19 cellular contexts compared by ENCODE assay signal in genomic region chr7:30837581-30837980, GRCh38.
DNase-seq lines count a peak whose midpoint lies in the region; ATAC-seq and TF ChIP-seq lines count a peak whose summit lies in the region.
"Had no signal": no experiment of that assay in that cellular context is flagged by ENCODE, and none has a peak within 500 bp of the region (broad histone marks: within the 10 kb centered on the region; RNA-seq: fewer than 3 reads in every experiment).

No MANE protein-coding gene starts in this region.

- H3K27me3 Mint-ChIP-seq in type B pancreatic cell = no peaks in the 10 kb centered on the region
- H3K27me3 Mint-ChIP-seq: CD4-positive, alpha-beta T cell had no signal

- H2BK5ac ChIP-seq in trophoblast cell (ENCODE audit: low read depth, low read length, poor library complexity) = no peak overlapping the region

- H3K79me2 ChIP-seq in trophoblast cell (ENCODE audit: control insufficient read depth, insufficient read depth, low read length, poor library complexity) = no peaks in the 10 kb centered on the region

- no peak overlapping the region for H4K91ac ChIP-seq in trophoblast cell (ENCODE audit: low read depth, low read length)

- no peak overlapping the region for H3K4me3 ChIP-seq in trophoblast cell (ENCODE audit: low read depth, low read length)
- H3K4me3 ChIP-seq: A549, GM12878 had no signal

- no peak overlapping the region for H3K9ac ChIP-seq in trophoblast cell (ENCODE audit: low read length)

- H2BK12ac ChIP-seq in trophoblast cell (ENCODE audit: low read length) = no peak overlapping the region

- no peak overlapping the region for H3K4me2 ChIP-seq in trophoblast cell (ENCODE audit: low read length)
- H3K4me2 ChIP-seq: A549 had no signal

- peak; percentile 32 for DNase-seq in activated CD8-positive, alpha-beta memory T cell treated with anti-CD3 and anti-CD28 coated beads for 24 hours
- no peak for DNase-seq in activated CD8-positive, alpha-beta memory T cell treated with anti-CD3 and anti-CD28 coated beads, Interleukin-2, amount 50 U/mL, for 4 hours
- DNase-seq in left lobe of liver (ENCODE audit: low spot score) (peak; percentile 7), type B pancreatic cell (ENCODE audit: extremely low spot score, unreplicated experiment) (peak; percentile 16), NCI-H2029 (lab: John Stamatoyannopoulos, UW) (no peak), trophoblast cell (no peak)
- DNase-seq in stimulated activated CD4-positive, alpha-beta T cell treated with anti-CD3 and anti-CD28 coated beads, Interleukin-4, amount 100 ng/mL, for 24 hours = no peak
- DNase-seq: AML-193; CD4-positive, alpha-beta T cell; DMS153; DMS79; GF-D8; GOT3; H7 had no signal

- H3K27me3 ChIP-seq in trophoblast cell (ENCODE audit: insufficient read depth, low read length) = no peaks in the 10 kb centered on the region

- peaks cover 2 to 3% of the 10 kb centered on the region in 2 experiments for H3K36me3 ChIP-seq in trophoblast cell (ENCODE audit: control insufficient read depth in 1 of 2, insufficient read depth in 2 of 2, low read length in 2 of 2)

- H3K27ac Mint-ChIP-seq in type B pancreatic cell = no peak overlapping the region
- H3K27ac Mint-ChIP-seq: CD4-positive, alpha-beta T cell had no signal

- no peak overlapping the region for H3K23ac ChIP-seq in trophoblast cell (ENCODE audit: low read length)

- H3K27ac ChIP-seq in trophoblast cell (ENCODE audit: low read depth, low read length) = no peak overlapping the region
- H3K27ac ChIP-seq: 22Rv1, A549, C4-2B had no signal

- no peaks in the 10 kb centered on the region for H3K9me3 Mint-ChIP-seq in type B pancreatic cell

- no peak overlapping the region for H3K4me3 Mint-ChIP-seq in type B pancreatic cell
- H3K4me3 Mint-ChIP-seq: CD4-positive, alpha-beta T cell had no signal

- no peak overlapping the region for H2AFZ ChIP-seq in trophoblast cell (ENCODE audit: insufficient read depth, low read length, poor library complexity)

- WGBS in trophoblast cell (ENCODE audit: extremely low coverage, insufficient coverage, insufficient read length) = no CpG with 5 or more reads among the region's 4 CpGs

- H3K4ac ChIP-seq in trophoblast cell (ENCODE audit: low read depth, low read length) = no peak overlapping the region

- H3K36me3 Mint-ChIP-seq in type B pancreatic cell = peaks cover 30% of the 10 kb centered on the region

- H3K4me1 ChIP-seq in trophoblast cell (ENCODE audit: control insufficient read depth in 1 of 2, insufficient read depth in 2 of 2, low read length in 2 of 2) = peaks cover 5 to 9% of the 10 kb centered on the region in 2 experiments
- H3K4me1 ChIP-seq: A549 had no signal

- no peak overlapping the region for H3K14ac ChIP-seq in trophoblast cell (ENCODE audit: low read length)

- no peak overlapping the region for H4K8ac ChIP-seq in trophoblast cell (ENCODE audit: low read depth, low read length)

- TF ChIP-seq CTCF in type B pancreatic cell (conservative IDR thresholded peaks at IDR 0.05) = no peak

- no peak overlapping the region for H3K18ac ChIP-seq in trophoblast cell (ENCODE audit: low read length)

- H3K79me1 ChIP-seq in trophoblast cell (ENCODE audit: low read length) = no peaks in the 10 kb centered on the region

- H3K9me3 ChIP-seq in trophoblast cell (ENCODE audit: insufficient read depth, low read depth, low read length) = peaks cover 10% of the 10 kb centered on the region

- peaks cover 7% of the 10 kb centered on the region for H3K4me1 Mint-ChIP-seq in type B pancreatic cell (ENCODE audit: unreplicated experiment)

- H2BK120ac ChIP-seq in trophoblast cell (ENCODE audit: insufficient read depth, low read length, poor library complexity) = no peak overlapping the region

- no peak for ATAC-seq in left lobe of liver
- ATAC-seq: A549, GM12878, HepG2 had no signal

- H4K12ac ChIP-seq in trophoblast cell (ENCODE audit: low read depth, low read length) = no peak overlapping the region

- no peak overlapping the region for H2AK5ac ChIP-seq in trophoblast cell (ENCODE audit: low read length)

Comparison
In these comparisons a context has a peak if more than half of its experiments do, and no peak if none do; other contexts are left out.
1. DNase-seq: peak in activated CD8-positive, alpha-beta memory T cell treated with anti-CD3 and anti-CD28 coated beads for 24 hours (single experiment), left lobe of liver (single experiment) and type B pancreatic cell (single experiment); none in activated CD8-positive, alpha-beta memory T cell treated with anti-CD3 and anti-CD28 coated beads, Interleukin-2, amount 50 U/mL, for 4 hours (single experiment), NCI-H2029 (single experiment), trophoblast cell (0 of 2) and stimulated activated CD4-positive, alpha-beta T cell treated with anti-CD3 and anti-CD28 coated beads, Interleukin-4, amount 100 ng/mL, for 24 hours (single experiment).